ENCODE assay signal across 1 cellular context in the genomic region with DNA sequence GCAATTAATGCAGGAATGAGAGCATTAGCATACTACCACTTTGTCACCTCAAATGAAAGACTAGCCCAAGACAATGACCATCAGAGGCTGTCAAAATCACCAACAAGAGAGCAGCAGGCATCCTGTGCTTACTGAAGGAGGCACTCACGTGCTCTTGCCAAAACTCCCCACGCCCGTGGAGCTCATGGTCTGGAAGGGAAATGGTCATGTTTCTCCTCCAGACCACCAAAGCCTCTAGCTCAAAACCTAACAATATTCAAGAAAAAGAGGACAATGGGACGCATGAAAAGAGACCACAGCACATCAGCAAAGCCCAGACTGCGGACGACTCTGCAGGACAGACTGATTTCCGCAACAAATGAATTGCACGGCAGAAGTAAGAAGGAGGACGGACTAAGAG.
TF ChIP-seq lines count a peak whose summit lies in the region.

No MANE protein-coding gene starts in this region.

TF ChIP-seq in GM23338, 12 proteins besides CTCF, POLR2A, EP300 and RAD21:
- TF ChIP-seq NANOG (IDR thresholded peaks at IDR 0.05; ENCODE audit: borderline replicate concordance): no peak
- TF ChIP-seq, protein P1, sequence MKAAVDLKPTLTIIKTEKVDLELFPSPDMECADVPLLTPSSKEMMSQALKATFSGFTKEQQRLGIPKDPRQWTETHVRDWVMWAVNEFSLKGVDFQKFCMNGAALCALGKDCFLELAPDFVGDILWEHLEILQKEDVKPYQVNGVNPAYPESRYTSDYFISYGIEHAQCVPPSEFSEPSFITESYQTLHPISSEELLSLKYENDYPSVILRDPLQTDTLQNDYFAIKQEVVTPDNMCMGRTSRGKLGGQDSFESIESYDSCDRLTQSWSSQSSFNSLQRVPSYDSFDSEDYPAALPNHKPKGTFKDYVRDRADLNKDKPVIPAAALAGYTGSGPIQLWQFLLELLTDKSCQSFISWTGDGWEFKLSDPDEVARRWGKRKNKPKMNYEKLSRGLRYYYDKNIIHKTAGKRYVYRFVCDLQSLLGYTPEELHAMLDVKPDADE (IDR thresholded peaks at IDR 0.05): no peak
- TF ChIP-seq JUNB (IDR thresholded peaks at IDR 0.05; ENCODE audit: unreplicated experiment): no peak
- TF ChIP-seq STAT1 (IDR thresholded peaks at IDR 0.05; ENCODE audit: unreplicated experiment): no peak
